Comparison of ENCODE assay signal across 9 cellular contexts in genomic region chr22:23243006-23243573, GRCh38.
DNase-seq lines count a peak whose midpoint lies in the region; ATAC-seq and TF ChIP-seq lines count a peak whose summit lies in the region.
"Had no signal": no experiment of that assay in that cellular context is flagged by ENCODE, and none has a peak within 500 bp of the region (broad histone marks: within the 10 kb centered on the region; RNA-seq: fewer than 3 reads in every experiment).

No MANE protein-coding gene starts in this region.

- H3K4me1 ChIP-seq in ectodermal cell (ENCODE audit: control insufficient read depth, insufficient read depth, low read length) = peaks cover 58% of the 10 kb centered on the region

- peak overlapping the region; percentile 50 for H3K4me3 Mint-ChIP-seq in activated CD4-positive, alpha-beta T cell treated with anti-CD3 and anti-CD28 coated beads, Interleukin-2, amount 10 ng/mL, durations not matched to agents 7 days and 5 days

- peaks cover 77% of the 10 kb centered on the region for H3K4me1 Mint-ChIP-seq in activated CD4-positive, alpha-beta T cell treated with anti-CD3 and anti-CD28 coated beads, Interleukin-2, amount 10 ng/mL, durations not matched to agents 7 days and 5 days

- H3K4me3 ChIP-seq in ectodermal cell (ENCODE audit: insufficient read depth, low read depth, low read length) = peak overlapping the region; percentile 22
- H3K4me3 ChIP-seq in dorsolateral prefrontal cortex = no peak overlapping the region

- peak; percentile 74 for DNase-seq in GM13976 (ENCODE audit: low spot score)
- DNase-seq in activated CD4-positive, alpha-beta T cell treated with anti-CD3 and anti-CD28 coated beads, Interleukin-2, amount 10 ng/mL, durations not matched to agents 7 days and 5 days = peak; percentile 80
- DNase-seq in stimulated activated CD4-positive, alpha-beta T cell treated with anti-CD3 and anti-CD28 coated beads, Interleukin-2, amount 100 ng/mL, for 24 hours = peak; percentile 68 to 75
- DNase-seq in GM19238 (ENCODE audit: insufficient read length, low spot score) = no peak
- no peak for DNase-seq in dorsolateral prefrontal cortex

- POLR2A ChIA-PET in activated CD4-positive, alpha-beta T cell treated with anti-CD3 and anti-CD28 coated beads, Interleukin-2, amount 10 ng/mL, durations not matched to agents 7 days and 5 days (lab: Charles Lee) = interaction anchor here (0.7 kb wide), 1 partner anchor 39 kb away, joined by 3 read pairs; no protein-coding TSS in a partner anchor

- peaks cover 5% of the 10 kb centered on the region for H3K36me3 Mint-ChIP-seq in activated CD4-positive, alpha-beta T cell treated with anti-CD3 and anti-CD28 coated beads, Interleukin-2, amount 10 ng/mL, durations not matched to agents 7 days and 5 days (ENCODE audit: low read depth)

- CTCF ChIA-PET in activated CD4-positive, alpha-beta T cell treated with anti-CD3 and anti-CD28 coated beads, Interleukin-2, amount 10 ng/mL, durations not matched to agents 7 days and 5 days (lab: Charles Lee) = interaction anchor here (0.7 to 2.2 kb wide), 9 partner anchors 9 to 489 kb away, joined by 3 to 11 read pairs (median 3); no protein-coding TSS in a partner anchor

- peaks cover 3% of the 10 kb centered on the region for H3K9me3 Mint-ChIP-seq in activated CD4-positive, alpha-beta T cell treated with anti-CD3 and anti-CD28 coated beads, Interleukin-2, amount 10 ng/mL, durations not matched to agents 7 days and 5 days

- WGBS in ectodermal cell, 2 experiments = 7 to 8% methylated on average over 7 of the region's 8 CpGs

- no peak for TF ChIP-seq CTCF in GM13976 (IDR thresholded peaks at IDR 0.05; ENCODE audit: borderline replicate concordance, control extremely low read depth, extremely low read depth, insufficient read depth, missing control alignments)
- no peak for TF ChIP-seq CTCF in dorsolateral prefrontal cortex (IDR thresholded peaks at IDR 0.05 in 54 of 56, conservative IDR thresholded peaks at IDR 0.05 in 2 of 56; ENCODE audit: low read depth in 1 of 56, partially characterized antibody in 56 of 56)

- ATAC-seq in HG03354 (IDR thresholded peaks at IDR 0.05; ENCODE audit: poor library complexity, severe bottlenecking, unreplicated experiment) (no peak), GM18498 (IDR thresholded peaks at IDR 0.05; ENCODE audit: unreplicated experiment) (no peak)

- no peaks in the 10 kb centered on the region for H3K36me3 ChIP-seq in ectodermal cell (ENCODE audit: control insufficient read depth, insufficient read depth, low read length)
- H3K36me3 ChIP-seq: neutrophil had no signal

- in situ Hi-C loops in GM13976 (cut with MboI; ENCODE audit: low sequenced_read_pairs, unreplicated experiment) = no loop called here

- H3K27ac Mint-ChIP-seq in activated CD4-positive, alpha-beta T cell treated with anti-CD3 and anti-CD28 coated beads, Interleukin-2, amount 10 ng/mL, durations not matched to agents 7 days and 5 days = peak overlapping the region; percentile 83

- no peaks in the 10 kb centered on the region for H3K27me3 Mint-ChIP-seq in activated CD4-positive, alpha-beta T cell treated with anti-CD3 and anti-CD28 coated beads, Interleukin-2, amount 10 ng/mL, durations not matched to agents 7 days and 5 days

- H3K9me3 ChIP-seq in ectodermal cell (ENCODE audit: control insufficient read depth, low read length) = no peaks in the 10 kb centered on the region
- H3K9me3 ChIP-seq: neutrophil had no signal

- peak overlapping the region; percentile 99 for H3K27ac ChIP-seq in ectodermal cell (ENCODE audit: insufficient read depth, low read depth, low read length, poor library complexity, severe bottlenecking)
- peak overlapping the region in 1 of 59 donors; percentile 46 for H3K27ac ChIP-seq in dorsolateral prefrontal cortex
- H3K27ac ChIP-seq: neutrophil had no signal

- H3K27me3 ChIP-seq in ectodermal cell (ENCODE audit: control insufficient read depth, insufficient read depth, low read length, poor library complexity, severe bottlenecking) = no peaks in the 10 kb centered on the region
- H3K27me3 ChIP-seq in dorsolateral prefrontal cortex = no peaks in the 10 kb centered on the region
- H3K27me3 ChIP-seq: neutrophil had no signal

- intact Hi-C loops in dorsolateral prefrontal cortex (cut with DNase I) = no loop called here

Comparison
In these comparisons a context has a peak if more than half of its experiments do, and no peak if none do; other contexts are left out.
1. DNase-seq: peak in GM13976 (single experiment), activated CD4-positive, alpha-beta T cell treated with anti-CD3 and anti-CD28 coated beads, Interleukin-2, amount 10 ng/mL, durations not matched to agents 7 days and 5 days (single experiment) and stimulated activated CD4-positive, alpha-beta T cell treated with anti-CD3 and anti-CD28 coated beads, Interleukin-2, amount 100 ng/mL, for 24 hours (2 of 2); none in GM19238 (single experiment) and dorsolateral prefrontal cortex (0 of 10).